Comparison of ENCODE assay signal across 11 cellular contexts in the genomic region with DNA sequence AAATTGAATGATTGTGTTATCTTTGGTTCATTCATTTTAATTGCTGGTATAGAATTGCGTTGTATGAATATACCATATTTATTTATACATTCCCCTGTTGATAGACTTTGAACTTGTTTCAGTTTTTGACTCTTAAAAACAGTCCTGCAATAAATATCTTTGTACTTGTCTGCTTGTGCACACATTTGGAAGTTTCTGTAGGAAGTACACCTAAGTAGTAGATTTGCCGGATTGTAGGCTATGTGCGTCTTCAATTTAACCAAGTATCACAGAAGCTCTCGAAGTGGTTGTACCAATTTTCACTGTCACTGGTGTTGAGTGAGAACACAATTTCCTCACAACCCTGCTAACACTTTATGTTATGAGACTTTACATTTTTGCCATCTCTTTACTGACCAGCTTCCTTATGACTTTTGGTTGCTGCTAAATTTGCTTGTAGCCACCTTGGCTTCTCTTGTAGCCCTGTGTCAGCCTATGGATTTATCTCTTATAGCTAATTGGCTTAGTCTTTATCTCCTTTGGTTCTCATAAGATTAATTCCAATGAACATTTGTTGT. TPM values are rescaled to one million over a fixed set of nuclear protein-coding genes. Genes with fewer than 3 reads are reported as not detected.
A peak's percentile ranks its signal among the peaks of the same experiment; 100 is the strongest.
DNase-seq lines count a peak whose midpoint lies in the region; ATAC-seq and TF ChIP-seq lines count a peak whose summit lies in the region.
"Had no signal": no experiment of that assay in that cellular context is flagged by ENCODE, and none has a peak within 500 bp of the region (broad histone marks: within the 10 kb centered on the region; RNA-seq: fewer than 3 reads in every experiment).

No MANE protein-coding gene starts in this region.

- H3K9me3 Mint-ChIP-seq in activated T-helper 2 cell treated with anti-CD3 and anti-CD28 coated beads, Interferon-gamma antibody, Interleukin-2, Interleukin-4, amounts not matched to agents 10 μg/mL and 5 μg/mL and 100 μg/mL, durations not matched to agents 14 hours and 24 hours and 36 hours: no peaks in the 10 kb centered on the region
- H3K9me3 Mint-ChIP-seq in natural killer cell: no peaks in the 10 kb centered on the region

- H3K4me1 ChIP-seq in HEK293 (ENCODE audit: control insufficient read depth, insufficient read depth, low read length) (0 out of 2 replicates have a peak, but pooled peaks cover 6% of the 10 kb centered on the region), SJCRH30 (no peaks in the 10 kb centered on the region)

- ATAC-seq in natural killer cell (no peak), Right ventricle myocardium superior (ENCODE audit: poor library complexity) (no peak)

- H3K27me3 ChIP-seq in SJCRH30: no peaks in the 10 kb centered on the region

- POLR2A ChIA-PET in HEK293 (lab: Yijun Ruan, JAX): interaction anchor here (0.6 kb wide), 1 partner anchor 122 kb away, joined by 5 read pairs; no protein-coding TSS in a partner anchor

- H3K27ac ChIP-seq in HEK293 (ENCODE audit: extremely low read depth, low read depth, low read length): no peak overlapping the region
- H3K27ac ChIP-seq in SJCRH30: no peak overlapping the region

- peaks cover 47% of the 10 kb centered on the region for H3K4me1 Mint-ChIP-seq in activated T-helper 2 cell treated with anti-CD3 and anti-CD28 coated beads, Interferon-gamma antibody, Interleukin-2, Interleukin-4, amounts not matched to agents 10 μg/mL and 5 μg/mL and 100 μg/mL, durations not matched to agents 14 hours and 24 hours and 36 hours (ENCODE audit: low read depth)
- H3K4me1 Mint-ChIP-seq in natural killer cell: peaks cover 24 to 43% of the 10 kb centered on the region in 2 donors

- TF ChIP-seq CTCF in HEK293 (tag by site-specific recombination; IDR thresholded peaks at IDR 0.05) (no peak), natural killer cell (IDR thresholded peaks at IDR 0.05) (no peak)

- H3K36me3 Mint-ChIP-seq in activated T-helper 2 cell treated with anti-CD3 and anti-CD28 coated beads, Interferon-gamma antibody, Interleukin-2, Interleukin-4, amounts not matched to agents 10 μg/mL and 5 μg/mL and 100 μg/mL, durations not matched to agents 14 hours and 24 hours and 36 hours (ENCODE audit: low read depth): peaks cover 15% of the 10 kb centered on the region
- no peaks in the 10 kb centered on the region for H3K36me3 Mint-ChIP-seq in natural killer cell

- H3K4me3 Mint-ChIP-seq in activated T-helper 2 cell treated with anti-CD3 and anti-CD28 coated beads, Interferon-gamma antibody, Interleukin-2, Interleukin-4, amounts not matched to agents 10 μg/mL and 5 μg/mL and 100 μg/mL, durations not matched to agents 14 hours and 24 hours and 36 hours (ENCODE audit: low read depth): peak overlapping the region; percentile 52
- peak overlapping the region; percentile 97 for H3K4me3 Mint-ChIP-seq in natural killer cell

- CTCF ChIA-PET in HEK293 (lab: Yijun Ruan, JAX): interaction anchor here (0.6 to 1.1 kb wide), 5 partner anchors 11 to 1122 kb away, joined by 3 to 5 read pairs (median 3); no protein-coding TSS in a partner anchor

- H3K27ac Mint-ChIP-seq in activated T-helper 2 cell treated with anti-CD3 and anti-CD28 coated beads, Interferon-gamma antibody, Interleukin-2, Interleukin-4, amounts not matched to agents 10 μg/mL and 5 μg/mL and 100 μg/mL, durations not matched to agents 14 hours and 24 hours and 36 hours: no peak overlapping the region
- H3K27ac Mint-ChIP-seq in natural killer cell: peak overlapping the region; percentile 35 to 93

- H3K36me3 ChIP-seq in HEK293 (ENCODE audit: control insufficient read depth in 2 of 2, insufficient read depth in 1 of 2, low read length in 2 of 2) (peaks cover 0 to 3% of the 10 kb centered on the region in 2 experiments; a peak in 2 of 3 replicates), SJCRH30 (no peaks in the 10 kb centered on the region)

- no peaks in the 10 kb centered on the region for H3K9me3 ChIP-seq in HEK293 (ENCODE audit: control insufficient read depth, insufficient read depth, low read depth, low read length)
- peaks cover 3% of the 10 kb centered on the region; the same call in 1 of the 2 replicates for H3K9me3 ChIP-seq in SJCRH30 (replicated peaks)

- DNase-seq in NCI-H1417 (lab: John Stamatoyannopoulos, UW): peak in 2 of 3 experiments; percentile 35 to 42
- DNase-seq in NCI-H1417 treated with DMSO at 0.1 percent for 48 hours (lab: John Stamatoyannopoulos, UW): no peak
- DNase-seq in activated T-helper 2 cell treated with anti-CD3 and anti-CD28 coated beads, Interferon-gamma antibody, Interleukin-2, Interleukin-4, amounts not matched to agents 10 μg/mL and 5 μg/mL and 100 μg/mL, durations not matched to agents 14 hours and 24 hours and 36 hours (ENCODE audit: low spot score): no peak
- no peak for DNase-seq in natural killer cell
- DNase-seq in NCI-H1105 (lab: John Stamatoyannopoulos, UW): no peak
- DNase-seq in SJCRH30: no peak
- DNase-seq in Right ventricle myocardium superior: no peak
- DNase-seq: 8988T, KG1, NCI-H510A had no signal

- no peak overlapping the region for H3K4me3 ChIP-seq in HEK293 (ENCODE audit: low read depth, low read length)
- H3K4me3 ChIP-seq in SJCRH30: no peak overlapping the region

- H3K27me3 Mint-ChIP-seq in activated T-helper 2 cell treated with anti-CD3 and anti-CD28 coated beads, Interferon-gamma antibody, Interleukin-2, Interleukin-4, amounts not matched to agents 10 μg/mL and 5 μg/mL and 100 μg/mL, durations not matched to agents 14 hours and 24 hours and 36 hours (ENCODE audit: low read depth): no peaks in the 10 kb centered on the region
- no peaks in the 10 kb centered on the region for H3K27me3 Mint-ChIP-seq in natural killer cell (ENCODE audit: low read depth in 2 of 2)

- intact Hi-C loops in activated T-helper 2 cell treated with anti-CD3 and anti-CD28 coated beads, Interferon-gamma antibody, Interleukin-2, Interleukin-4, amounts not matched to agents 10 μg/mL and 5 μg/mL and 100 μg/mL, durations not matched to agents 14 hours and 24 hours and 36 hours (cut with micrococcal nuclease): no loop called here
- intact Hi-C loops in natural killer cell (cut with micrococcal nuclease): loop anchor here (10.0 kb wide), 1 partner anchor 150 kb away; no protein-coding TSS in a partner anchor
- intact Hi-C loops in Right ventricle myocardium superior (cut with DNase I): no loop called here

TF ChIP-seq in HEK293, 187 proteins besides CTCF, POLR2A, EP300 and RAD21:
- TF ChIP-seq TRIM28 (IDR thresholded peaks at IDR 0.05; ENCODE audit: borderline replicate concordance, low read length) (peak; percentile 48; the same call in 1 of the 2 replicates), ZBTB21 (tag by site-specific recombination; IDR thresholded peaks at IDR 0.05) (no peak)

RNA-seq across cellular contexts. Expression of a gene that starts 2.2 kb away (rescaled TPM):
- 60.9 and 66.8 TPM in 2 replicates for total RNA-seq in activated T-helper 2 cell treated with anti-CD3 and anti-CD28 coated beads, Interferon-gamma antibody, Interleukin-2, Interleukin-4, amounts not matched to agents 10 μg/mL and 5 μg/mL and 100 μg/mL, durations not matched to agents 14 hours and 24 hours and 36 hours
- total RNA-seq in natural killer cell: 10 to 100 TPM; 83.1 to 97.4 (median 88.3) TPM
- total RNA-seq in SJCRH30 (2014; rRNA removed; shearing (Covaris generic)): 140 and 144 TPM in 2 replicates
- total RNA-seq in Right ventricle myocardium superior: 36.3 TPM

RNA-seq across cellular contexts. Expression of a gene that starts 2.4 kb away (rescaled TPM):
- 20.6 and 23.7 TPM in 2 replicates for total RNA-seq in activated T-helper 2 cell treated with anti-CD3 and anti-CD28 coated beads, Interferon-gamma antibody, Interleukin-2, Interleukin-4, amounts not matched to agents 10 μg/mL and 5 μg/mL and 100 μg/mL, durations not matched to agents 14 hours and 24 hours and 36 hours
- total RNA-seq in natural killer cell: 10 to 100 TPM in 1 of 3 donors, 1 to 10 TPM in 2; 6.5 to 10.4 (median 8.5) TPM
- total RNA-seq in SJCRH30 (2014; rRNA removed; shearing (Covaris generic)): 23.8 and 25.7 TPM in 2 replicates
- 34.0 TPM for total RNA-seq in Right ventricle myocardium superior

Comparison
In these comparisons a context has a peak if more than half of its experiments do, and no peak if none do; other contexts are left out.
1. DNase-seq: peak in NCI-H1417 (2 of 3); none in NCI-H1417 treated with DMSO at 0.1 percent for 48 hours (single experiment), activated T-helper 2 cell treated with anti-CD3 and anti-CD28 coated beads, Interferon-gamma antibody, Interleukin-2, Interleukin-4, amounts not matched to agents 10 μg/mL and 5 μg/mL and 100 μg/mL, durations not matched to agents 14 hours and 24 hours and 36 hours (single experiment), natural killer cell (single experiment), NCI-H1105 (single experiment), SJCRH30 (0 of 2) and Right ventricle myocardium superior (single experiment).